Comparison of ENCODE assay signal across 14 cellular contexts in genomic region chr5:149409268-149409948, GRCh38. TPM values are rescaled to one million over a fixed set of nuclear protein-coding genes. Genes with fewer than 3 reads are reported as not detected.
DNase-seq lines count a peak whose midpoint lies in the region; ATAC-seq and TF ChIP-seq lines count a peak whose summit lies in the region.
"Had no signal": no experiment of that assay in that cellular context is flagged by ENCODE, and none has a peak within 500 bp of the region (broad histone marks: within the 10 kb centered on the region; RNA-seq: fewer than 3 reads in every experiment).

No MANE protein-coding gene starts in this region.

- no peaks in the 10 kb centered on the region for H4K20me1 ChIP-seq in GM23248 (ENCODE audit: insufficient read depth)

- peak overlapping the region; percentile 94 for H3K27ac ChIP-seq in GM23248
- H3K27ac ChIP-seq in brain microvascular endothelial cell: peak overlapping the region; percentile 96
- peak overlapping the region; percentile 18 to 79 for H3K27ac ChIP-seq in left lung
- H3K27ac ChIP-seq in skin epidermis: peak overlapping the region in 13 of 21 experiments; percentile 3 to 84 (median 18)

- H3K9ac ChIP-seq in GM23248: peak overlapping the region; percentile 87

- H3K9me3 ChIP-seq in GM23248 (ENCODE audit: low read depth): no peaks in the 10 kb centered on the region
- H3K9me3 ChIP-seq in left lung: no peaks in the 10 kb centered on the region

- no peak overlapping the region for H2AFZ ChIP-seq in GM23248

- H3K27me3 ChIP-seq in GM23248 (replicated peaks; ENCODE audit: insufficient read depth) (no peaks in the 10 kb centered on the region), brain microvascular endothelial cell (replicated peaks) (no peaks in the 10 kb centered on the region), left lung (no peaks in the 10 kb centered on the region)

- peaks cover 78% of the 10 kb centered on the region for H3K79me2 ChIP-seq in GM23248 (ENCODE audit: insufficient read depth)

- no peak for DNase-seq in GM23248
- DNase-seq in brain microvascular endothelial cell: no peak
- DNase-seq in left lung: no peak
- no peak for DNase-seq in HPDE6-E6E7 (ENCODE audit: extremely low spot score)
- DNase-seq in activated T-cell treated with anti-CD3 and anti-CD28 coated beads for 4 hours: no peak
- no peak for DNase-seq in stimulated activated CD4-positive, alpha-beta T cell treated with anti-CD3 and anti-CD28 coated beads, Interleukin-2, amount 100 ng/mL, for 24 hours
- DNase-seq in stimulated activated naive CD4-positive, alpha-beta T cell (lab: John Stamatoyannopoulos, UW): no peak
- DNase-seq: CD4-positive, alpha-beta T cell; effector memory CD8-positive, alpha-beta T cell; HCEC 1CT; KBM-7; NCI-H2107 had no signal

- intact Hi-C loops in left lung (cut with DNase I): no loop called here

- TF ChIP-seq CTCF in brain microvascular endothelial cell (IDR thresholded peaks at IDR 0.05; ENCODE audit: low read depth, low read length, missing control alignments) (no peak), left lung (IDR thresholded peaks at IDR 0.05) (no peak)

- H3K9me2 ChIP-seq in GM23248 (ENCODE audit: insufficient read depth): no peaks in the 10 kb centered on the region

- H3K36me3 ChIP-seq in GM23248 (ENCODE audit: low read depth) (no peaks in the 10 kb centered on the region), brain microvascular endothelial cell (replicated peaks) (peaks cover 36% of the 10 kb centered on the region), left lung (no peaks in the 10 kb centered on the region)

- no peak for ATAC-seq in left lung
- ATAC-seq: effector memory CD8-positive, alpha-beta T cell had no signal

- H3K4me3 ChIP-seq in GM23248 (peak overlapping the region; percentile 89), brain microvascular endothelial cell (ENCODE audit: low read depth, low read length) (peak overlapping the region; percentile 76), left lung (peak overlapping the region; percentile 35 to 44), skin epidermis (peak overlapping the region in 6 of 7 experiments; percentile 2 to 37 (median 16))

- H3K4me2 ChIP-seq in GM23248 (ENCODE audit: unreplicated experiment): peak overlapping the region; percentile 89

- in situ Hi-C loops in GM23248 (cut with MboI) (no loop called here), brain microvascular endothelial cell (cut with HindIII; ENCODE audit: low pct_ligation_motif_present, low sequenced_read_pairs) (no loop called here)

- 79 to 80% methylated on average over 6 of the region's 6 CpGs for WGBS in GM23248 (ENCODE audit: low coverage in 1 of 2, low lambda C conversion rate in 2 of 2, missing lambda C conversion rate in 2 of 2), 2 experiments

- H3F3A ChIP-seq in GM23248 (ENCODE audit: insufficient read depth): peaks cover 62% of the 10 kb centered on the region

- peaks cover 74% of the 10 kb centered on the region for H3K4me1 ChIP-seq in GM23248 (ENCODE audit: insufficient read depth)
- peaks cover 0 to 3% of the 10 kb centered on the region in 2 donors for H3K4me1 ChIP-seq in left lung

RNA-seq across cellular contexts. Expression of gene IL17B, which starts 30.3 kb away (rescaled TPM):
- not detected in 2 replicates for total RNA-seq in GM23248 (2014; rRNA removed; shearing (Covaris generic))
- 0.29 and 0.43 TPM in 2 replicates for polyA plus RNA-seq in GM23248 (2016; fragmentation: Nextera tagmentation; extraction: Ambion mirVana)
- under 1 TPM in 1 of 2 donors, not detected in 1; 0.42 TPM for total RNA-seq in left lung
- total RNA-seq: activated CD8-positive, alpha-beta memory T cell treated with anti-CD3 and anti-CD28 coated beads for 36 hours; CD4-positive, alpha-beta T cell had no signal

RNA-seq across cellular contexts. Expression of gene PCYOX1L, which starts 51.6 kb away (rescaled TPM):
- 10.7 and 12.6 TPM in 2 replicates for total RNA-seq in GM23248 (2014; rRNA removed; shearing (Covaris generic))
- polyA plus RNA-seq in GM23248 (2016; fragmentation: Nextera tagmentation; extraction: Ambion mirVana): 10.4 and 10.5 TPM in 2 replicates
- 10 to 100 TPM in 1 of 2 donors, 1 to 10 TPM in 1; 9.0 to 10.5 TPM for total RNA-seq in left lung

Comparison
In these comparisons a context has a peak if more than half of its experiments do, and no peak if none do; other contexts are left out.
1. H3K27ac ChIP-seq: peak in every context shown above with its lines; median percentile 96 in brain microvascular endothelial cell; 94 in GM23248; 48 in left lung; 18 in skin epidermis.
2. H3K4me3 ChIP-seq: peak in every context shown above with its lines; median percentile 89 in GM23248; 76 in brain microvascular endothelial cell; 40 in left lung; 16 in skin epidermis.